Comparison of ENCODE assay signal across 8 cellular contexts in the genomic region with DNA sequence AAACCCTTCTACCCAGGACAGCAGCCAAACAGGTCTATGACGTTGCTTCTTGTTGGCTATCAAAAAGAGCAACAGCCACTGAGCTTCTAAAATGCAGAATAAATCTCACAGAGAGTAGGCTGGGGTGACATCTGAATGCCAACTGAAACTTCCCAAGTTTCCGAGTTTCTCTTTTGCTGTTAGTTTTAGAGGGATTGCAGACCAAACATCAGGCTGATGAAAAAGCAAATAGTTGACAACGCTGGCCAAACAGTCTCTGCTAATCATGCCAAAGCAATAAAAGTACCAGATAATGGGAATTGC. TPM values are rescaled to one million over a fixed set of nuclear protein-coding genes. Genes with fewer than 3 reads are reported as not detected.
DNase-seq lines count a peak whose midpoint lies in the region; ATAC-seq, FAIRE-seq and TF ChIP-seq lines count a peak whose summit lies in the region.

No MANE protein-coding gene starts in this region.

- peak overlapping the region; percentile 90 for H3K4me2 ChIP-seq in Karpas-422 (ENCODE audit: low read depth, low read length, poor library complexity, severe bottlenecking)

- intact Hi-C loops in colonic mucosa (cut with DNase I): loop anchor here (10.0 kb wide), 1 partner anchor 125 kb away; no protein-coding TSS in a partner anchor

- no peaks in the 10 kb centered on the region for H4K20me1 ChIP-seq in Karpas-422 (ENCODE audit: insufficient read depth, low read depth, low read length)

- POLR2A ChIA-PET in naive thymus-derived CD8-positive, alpha-beta T cell (lab: Charles Lee): interaction anchor here (0.6 to 1.5 kb wide), 7 partner anchors 11 to 181 kb away, joined by 3 to 4 read pairs (median 3); no protein-coding TSS in a partner anchor

- H3K36me3 ChIP-seq in Karpas-422 (ENCODE audit: insufficient read depth, low read length) (peaks cover 17% of the 10 kb centered on the region; the same call in 1 of the 2 replicates), colonic mucosa (no peaks in the 10 kb centered on the region)

- FAIRE-seq in frontal cortex (lab: Jason Lieb, UNC): no peak

- 0 out of 2 replicates have a peak overlapping the region, but pooled peaks have one; percentile 27 for H2AFZ ChIP-seq in Karpas-422 (ENCODE audit: low read length)

- H3K36me3 Mint-ChIP-seq in naive thymus-derived CD8-positive, alpha-beta T cell: peaks cover 4 to 21% (median 8%) of the 10 kb centered on the region in 3 donors

- peaks cover 25 to 52% (median 44%) of the 10 kb centered on the region in 4 donors for H3K4me1 Mint-ChIP-seq in naive thymus-derived CD8-positive, alpha-beta T cell

- DNase-seq in AG09309 (ENCODE audit: low read depth) (no peak), Karpas-422 (no peak), colonic mucosa (no peak), frontal cortex (ENCODE audit: low spot score in 2 of 2) (no peak), foreskin melanocyte (no peak)
- DNase-seq in naive thymus-derived CD8-positive, alpha-beta T cell: no peak

- TF ChIP-seq CTCF in AG09309 (IDR thresholded peaks at IDR 0.05; ENCODE audit: control insufficient read depth, insufficient read depth, low read depth, low read length, missing control alignments) (no peak), colonic mucosa (IDR thresholded peaks at IDR 0.05) (no peak)

- H3K27ac Mint-ChIP-seq in naive thymus-derived CD8-positive, alpha-beta T cell: peak overlapping the region; percentile 83 to 100 (median 99)

- H3K9me2 ChIP-seq in Karpas-422 (replicated peaks; ENCODE audit: insufficient read depth, low read length): no peaks in the 10 kb centered on the region

- peak overlapping the region; percentile 99 for H3K4me3 ChIP-seq in AG09309 (ENCODE audit: control insufficient read depth, low read depth, low read length)
- H3K4me3 ChIP-seq in Karpas-422 (ENCODE audit: low read length): peak overlapping the region; percentile 76
- peak overlapping the region; percentile 94 for H3K4me3 ChIP-seq in colonic mucosa

- H3K4me1 ChIP-seq in Karpas-422 (ENCODE audit: low read length) (peaks cover 40% of the 10 kb centered on the region), colonic mucosa (no peaks in the 10 kb centered on the region)

- H3K9me3 ChIP-seq in Karpas-422 (ENCODE audit: low read length) (no peaks in the 10 kb centered on the region), colonic mucosa (no peaks in the 10 kb centered on the region)

- H3K27me3 Mint-ChIP-seq in naive thymus-derived CD8-positive, alpha-beta T cell: no peaks in the 10 kb centered on the region

- no peak for ATAC-seq in naive thymus-derived CD8-positive, alpha-beta T cell
- ATAC-seq in HG03432 (IDR thresholded peaks at IDR 0.05; ENCODE audit: unreplicated experiment) (no peak), GM21528 (IDR thresholded peaks at IDR 0.05; ENCODE audit: low FRiP score, unreplicated experiment) (no peak)

- H3K9me3 Mint-ChIP-seq in naive thymus-derived CD8-positive, alpha-beta T cell: no peaks in the 10 kb centered on the region

- peak overlapping the region; percentile 94 for H3K9ac ChIP-seq in Karpas-422 (ENCODE audit: low read length)
- peak overlapping the region in 1 of 2 donors; percentile 65 for H3K9ac ChIP-seq in colonic mucosa (ENCODE audit: low read depth in 2 of 2, low read length in 2 of 2)

- no peaks in the 10 kb centered on the region for H3K27me3 ChIP-seq in Karpas-422 (ENCODE audit: low read length)
- no peaks in the 10 kb centered on the region for H3K27me3 ChIP-seq in colonic mucosa

- peak overlapping the region; percentile 3; the same call in 1 of the 2 replicates for H3K27ac ChIP-seq in Karpas-422 (ENCODE audit: low read length)
- H3K27ac ChIP-seq in colonic mucosa: peak overlapping the region; percentile 98

- peak overlapping the region in 9 of 10 donors; percentile 95 to 100 (median 99) for H3K4me3 Mint-ChIP-seq in naive thymus-derived CD8-positive, alpha-beta T cell

- H3K79me2 ChIP-seq in Karpas-422 (ENCODE audit: low read length): peaks cover 49% of the 10 kb centered on the region

RNA-seq across cellular contexts. Expression of gene CBLB, which starts 0.7 kb away (rescaled TPM):
- total RNA-seq in Karpas-422 (2014; rRNA removed; shearing (Covaris generic); ENCODE audit: low replicate concordance): 94.9 and 98.8 TPM in 2 replicates
- total RNA-seq in colonic mucosa: 10 to 100 TPM; 20.2 to 34.5 TPM
- total RNA-seq in naive thymus-derived CD8-positive, alpha-beta T cell: 100 to 1,000 TPM; 106 to 108 TPM
- polyA plus RNA-seq in naive thymus-derived CD8-positive, alpha-beta T cell: 10 to 100 TPM; 32.1 to 36.6 (median 34.2) TPM
- 22.0 TPM for total RNA-seq in frontal cortex
